ENCODE assay signal across 11 cellular contexts in the genomic region with DNA sequence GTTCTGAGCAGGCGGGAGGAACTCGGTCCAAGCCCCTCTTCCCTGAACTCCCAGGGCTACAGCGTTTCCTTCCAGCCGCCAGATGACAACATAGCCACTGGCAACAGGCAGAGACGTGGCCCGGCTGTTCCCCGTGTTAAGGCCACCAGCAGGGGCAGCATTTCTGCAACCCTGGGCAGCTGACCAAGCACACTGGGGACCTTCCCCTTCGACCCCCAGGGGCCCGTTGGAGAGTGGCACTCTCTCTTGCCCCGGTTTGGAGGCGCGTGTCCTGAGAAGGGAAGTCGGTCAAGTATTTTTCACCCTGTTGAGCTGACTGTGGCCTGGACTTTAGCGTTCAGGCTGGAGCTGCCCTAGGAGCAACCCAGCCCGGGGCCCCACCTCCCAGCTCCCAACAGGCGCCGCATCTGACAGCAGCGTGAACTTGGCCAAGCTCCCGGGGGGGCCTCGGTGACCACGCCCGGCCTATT. TPM values are rescaled to one million over a fixed set of nuclear protein-coding genes. Genes with fewer than 3 reads are reported as not detected.
A peak's percentile ranks its signal among the peaks of the same experiment; 100 is the strongest.
DNase-seq lines count a peak whose midpoint lies in the region; ATAC-seq and TF ChIP-seq lines count a peak whose summit lies in the region.
"Had no signal": no experiment of that assay in that cellular context is flagged by ENCODE, and none has a peak within 500 bp of the region (broad histone marks: within the 10 kb centered on the region; RNA-seq: fewer than 3 reads in every experiment).

No MANE protein-coding gene starts in this region.

- intact Hi-C loops in spleen (cut with DNase I; ENCODE audit: low total_unique reads): no loop called here

- no peaks in the 10 kb centered on the region for H3K27me3 Mint-ChIP-seq in activated CD8-positive, alpha-beta memory T cell treated with anti-CD3 and anti-CD28 coated beads, Interleukin-2, amount 10 ng/mL, durations not matched to agents 7 days and 5 days

- no peak overlapping the region for H3K27ac Mint-ChIP-seq in activated CD8-positive, alpha-beta memory T cell treated with anti-CD3 and anti-CD28 coated beads, Interleukin-2, amount 10 ng/mL, durations not matched to agents 7 days and 5 days
- H3K27ac Mint-ChIP-seq: naive B cell had no signal

- no peak overlapping the region for H3K27ac ChIP-seq in right atrium auricular region
- H3K27ac ChIP-seq in spleen: peak overlapping the region in 6 of 8 donors; percentile 60 to 77 (median 73)

- H3K4me1 Mint-ChIP-seq in activated CD8-positive, alpha-beta memory T cell treated with anti-CD3 and anti-CD28 coated beads, Interleukin-2, amount 10 ng/mL, durations not matched to agents 7 days and 5 days: no peaks in the 10 kb centered on the region
- H3K4me1 Mint-ChIP-seq: naive B cell had no signal

- H3K9me3 ChIP-seq in right atrium auricular region (no peaks in the 10 kb centered on the region), spleen (no peaks in the 10 kb centered on the region)

- no peaks in the 10 kb centered on the region for H3K4me1 ChIP-seq in right atrium auricular region
- peaks cover 0 to 21% (median 7%) of the 10 kb centered on the region in 6 donors for H3K4me1 ChIP-seq in spleen

- peak; percentile 14 to 51 for TF ChIP-seq CTCF in right atrium auricular region (IDR thresholded peaks at IDR 0.05)
- peak; percentile 8 to 75 (median 61) for TF ChIP-seq CTCF in spleen (IDR thresholded peaks at IDR 0.05 in 8 of 11, conservative IDR thresholded peaks at IDR 0.05 in 3 of 11)

- no peak for TF ChIP-seq POLR2A in spleen (IDR thresholded peaks at IDR 0.05)

- no peak overlapping the region for H3K4me3 ChIP-seq in right atrium auricular region
- H3K4me3 ChIP-seq in spleen: no peak overlapping the region

- 27 to 56% (median 38%) methylated on average over 14 to 22 of the region's 22 CpGs for WGBS in spleen, 5 donors

- no peak overlapping the region for H3K4me3 Mint-ChIP-seq in activated CD8-positive, alpha-beta memory T cell treated with anti-CD3 and anti-CD28 coated beads, Interleukin-2, amount 10 ng/mL, durations not matched to agents 7 days and 5 days
- H3K4me3 Mint-ChIP-seq: naive B cell had no signal

- ATAC-seq in activated CD8-positive, alpha-beta memory T cell treated with anti-CD3 and anti-CD28 coated beads, Interleukin-2, amount 10 ng/mL, durations not matched to agents 7 days and 5 days: no peak

- H3K27me3 ChIP-seq in right atrium auricular region: no peaks in the 10 kb centered on the region
- H3K27me3 ChIP-seq in spleen (replicated peaks in 1 of 7): no peaks in the 10 kb centered on the region

- DNase-seq in NCI-H146 (lab: John Stamatoyannopoulos, UW): peak; percentile 24
- no peak for DNase-seq in NCI-H146 treated with DMSO at 0.1 percent for 48 hours (lab: John Stamatoyannopoulos, UW; ENCODE audit: unreplicated experiment)
- peak; percentile 39 for DNase-seq in UCSD-AML1 (lab: John Stamatoyannopoulos, UW; ENCODE audit: unreplicated experiment)
- peak; percentile 70 for DNase-seq in right atrium auricular region (ENCODE audit: low spot score)
- DNase-seq in spleen: peak; percentile 88
- no peak for DNase-seq in activated CD8-positive, alpha-beta memory T cell treated with anti-CD3 and anti-CD28 coated beads, Interleukin-2, amount 10 ng/mL, durations not matched to agents 7 days and 5 days
- no peak for DNase-seq in A172 (ENCODE audit: low spot score)
- DNase-seq in activated T-cell treated with anti-CD3 and anti-CD28 coated beads, Interleukin-2, amount 50 U/mL, for 1 hour: no peak
- DNase-seq: central memory CD4-positive, alpha-beta T cell; naive B cell; T-helper 2 cell had no signal

- no peaks in the 10 kb centered on the region for H3K36me3 Mint-ChIP-seq in activated CD8-positive, alpha-beta memory T cell treated with anti-CD3 and anti-CD28 coated beads, Interleukin-2, amount 10 ng/mL, durations not matched to agents 7 days and 5 days

- peaks cover 2% of the 10 kb centered on the region for H3K36me3 ChIP-seq in right atrium auricular region
- peaks cover 0 to 3% (median under 1%) of the 10 kb centered on the region in 6 donors for H3K36me3 ChIP-seq in spleen

- H3K9me3 Mint-ChIP-seq in activated CD8-positive, alpha-beta memory T cell treated with anti-CD3 and anti-CD28 coated beads, Interleukin-2, amount 10 ng/mL, durations not matched to agents 7 days and 5 days (ENCODE audit: low read depth): no peaks in the 10 kb centered on the region

- CTCF ChIA-PET in activated CD8-positive, alpha-beta memory T cell treated with anti-CD3 and anti-CD28 coated beads, Interleukin-2, amount 10 ng/mL, durations not matched to agents 7 days and 5 days (lab: Charles Lee): no interaction called here

RNA-seq across cellular contexts. Expression of a gene that starts 37.6 kb away (rescaled TPM):
- total RNA-seq in right atrium auricular region (10 to 100 TPM in 1 of 2 donors, 1 to 10 TPM in 1; 4.7 to 12.9 TPM), spleen (10 to 100 TPM in 6 of 7 donors, 1 to 10 TPM in 1; 5.6 to 25.4 (median 12.0) TPM)
- 1 to 10 TPM; 2.7 to 5.1 (median 4.8) TPM for polyA plus RNA-seq in spleen
- total RNA-seq in activated CD8-positive, alpha-beta memory T cell treated with anti-CD3 and anti-CD28 coated beads, Interleukin-2, amount 10 ng/mL, durations not matched to agents 7 days and 5 days: 1 to 10 TPM; 4.8 to 8.1 TPM
- total RNA-seq in A172 (2014; rRNA removed; shearing (Covaris generic)): 0.91 and 6.3 TPM in 2 replicates

RNA-seq across cellular contexts. Expression of a gene that starts 37.7 kb away (rescaled TPM):
- total RNA-seq in right atrium auricular region (10 to 100 TPM; 14.2 to 20.8 TPM), spleen (10 to 100 TPM; 16.7 to 29.3 (median 23.3) TPM)
- 10 to 100 TPM; 13.5 to 24.6 (median 19.3) TPM for polyA plus RNA-seq in spleen
- total RNA-seq in activated CD8-positive, alpha-beta memory T cell treated with anti-CD3 and anti-CD28 coated beads, Interleukin-2, amount 10 ng/mL, durations not matched to agents 7 days and 5 days: 10 to 100 TPM; 47.0 to 49.9 TPM
- total RNA-seq in A172 (2014; rRNA removed; shearing (Covaris generic)): 38.1 and 54.5 TPM in 2 replicates

RNA-seq across cellular contexts. Expression of a gene that starts 59.2 kb away (rescaled TPM):
- total RNA-seq in right atrium auricular region (10 to 100 TPM; 14.4 to 19.6 TPM), spleen (1 to 10 TPM in 6 of 7 donors, under 1 TPM in 1; 0.66 to 4.1 (median 1.9) TPM)
- polyA plus RNA-seq in spleen: under 1 TPM; 0.22 to 0.83 (median 0.26) TPM
- total RNA-seq in activated CD8-positive, alpha-beta memory T cell treated with anti-CD3 and anti-CD28 coated beads, Interleukin-2, amount 10 ng/mL, durations not matched to agents 7 days and 5 days: 1 to 10 TPM; 3.4 to 9.8 TPM
- 7.0 and 9.2 TPM in 2 replicates for total RNA-seq in A172 (2014; rRNA removed; shearing (Covaris generic))

Comparison
In these comparisons a context has a peak if more than half of its experiments do, and no peak if none do; other contexts are left out.
1. DNase-seq: peak in NCI-H146 (single experiment), UCSD-AML1 (single experiment), right atrium auricular region (single experiment) and spleen (single experiment); none in NCI-H146 treated with DMSO at 0.1 percent for 48 hours (single experiment), activated CD8-positive, alpha-beta memory T cell treated with anti-CD3 and anti-CD28 coated beads, Interleukin-2, amount 10 ng/mL, durations not matched to agents 7 days and 5 days (single experiment), A172 (single experiment) and activated T-cell treated with anti-CD3 and anti-CD28 coated beads, Interleukin-2, amount 50 U/mL, for 1 hour (single experiment).
2. H3K27ac ChIP-seq: peak in spleen (6 of 8); none in right atrium auricular region (0 of 2).